ENCODE assay signal across 23 cellular contexts in the genomic region with DNA sequence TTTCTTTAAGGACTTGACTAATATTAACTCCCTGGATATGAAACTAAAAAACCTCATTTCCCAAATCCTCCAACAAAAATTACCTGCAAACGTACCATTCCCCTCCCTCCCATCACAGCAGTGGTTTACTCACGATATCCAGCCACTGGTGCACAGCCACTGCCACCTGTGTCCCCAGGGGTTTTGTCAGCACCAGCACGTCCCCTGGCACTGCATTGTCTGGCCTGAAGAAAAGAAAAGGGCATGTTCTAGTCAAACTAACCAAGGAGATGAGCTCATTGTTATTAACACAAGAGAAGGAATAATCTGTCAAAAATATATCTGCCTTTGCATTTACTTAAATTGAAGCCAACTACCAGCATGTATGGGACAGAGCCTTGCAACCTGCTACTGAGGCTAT.
"Had no signal": no experiment of that assay in that cellular context is flagged by ENCODE, and none has a peak within 500 bp of the region (broad histone marks: within the 10 kb centered on the region; RNA-seq: fewer than 3 reads in every experiment).

No MANE protein-coding gene starts in this region.

- H3K27ac Mint-ChIP-seq: activated CD4-positive, alpha-beta memory T cell treated with anti-CD3 and anti-CD28 coated beads, Interleukin-2, amount 10 ng/mL, durations not matched to agents 7 days and 5 days; activated CD4-positive, alpha-beta T cell treated with anti-CD3 and anti-CD28 coated beads for 36 hours; activated naive CD4-positive, alpha-beta T cell treated with anti-CD3 and anti-CD28 coated beads, Interleukin-2, amount 10 ng/mL, durations not matched to agents 7 days and 5 days; activated naive CD8-positive, alpha-beta T cell treated with anti-CD3 and anti-CD28 coated beads for 36 hours; activated T-cell treated with anti-CD3 and anti-CD28 coated beads, Interleukin-2, amount 50 U/mL, for 72 hours; activated T-helper 2 cell treated with anti-CD3 and anti-CD28 coated beads, Interferon-gamma antibody, Interleukin-2, Interleukin-4, amounts not matched to agents 10 μg/mL and 5 μg/mL and 100 μg/mL, durations not matched to agents 14 hours and 24 hours and 36 hours; T-cell had no signal

- H3K27me3 Mint-ChIP-seq: activated CD4-positive, alpha-beta memory T cell treated with anti-CD3 and anti-CD28 coated beads, Interleukin-2, amount 10 ng/mL, durations not matched to agents 7 days and 5 days; activated CD4-positive, alpha-beta T cell treated with anti-CD3 and anti-CD28 coated beads for 36 hours; activated naive CD4-positive, alpha-beta T cell treated with anti-CD3 and anti-CD28 coated beads, Interleukin-2, amount 10 ng/mL, durations not matched to agents 7 days and 5 days; activated naive CD8-positive, alpha-beta T cell treated with anti-CD3 and anti-CD28 coated beads for 36 hours; central memory CD8-positive, alpha-beta T cell; T-cell had no signal

- H3K27me3 ChIP-seq: ascending aorta, body of pancreas had no signal

- H3K4me3 Mint-ChIP-seq: activated CD4-positive, alpha-beta memory T cell treated with anti-CD3 and anti-CD28 coated beads, Interleukin-2, amount 10 ng/mL, durations not matched to agents 7 days and 5 days; activated CD4-positive, alpha-beta T cell treated with anti-CD3 and anti-CD28 coated beads for 36 hours; activated naive CD4-positive, alpha-beta T cell treated with anti-CD3 and anti-CD28 coated beads, Interleukin-2, amount 10 ng/mL, durations not matched to agents 7 days and 5 days; activated naive CD8-positive, alpha-beta T cell treated with anti-CD3 and anti-CD28 coated beads for 36 hours; activated T-cell treated with anti-CD3 and anti-CD28 coated beads, Interleukin-2, amount 50 U/mL, for 72 hours; central memory CD8-positive, alpha-beta T cell; T-cell had no signal

- DNase-seq: activated CD4-positive, alpha-beta memory T cell treated with anti-CD3 and anti-CD28 coated beads, Interleukin-2, amount 10 ng/mL, durations not matched to agents 7 days and 5 days; activated CD4-positive, alpha-beta T cell treated with anti-CD3 and anti-CD28 coated beads for 36 hours; activated CD4-positive, alpha-beta T cell treated with anti-CD3 and anti-CD28 coated beads, Interleukin-2, amount 50 U/mL, for 1 hour; activated gamma-delta T cell treated with Interleukin-2 at 50 U/mL for 16 hours; activated naive CD4-positive, alpha-beta T cell treated with anti-CD3 and anti-CD28 coated beads, Interleukin-2, amount 10 ng/mL, durations not matched to agents 7 days and 5 days; activated naive CD8-positive, alpha-beta T cell treated with anti-CD3 and anti-CD28 coated beads for 36 hours; activated T-cell treated with anti-CD3 and anti-CD28 coated beads, Interleukin-2, amount 50 U/mL, for 72 hours; body of pancreas; MM.1S; NCI-H1105; NCI-H1436; NCI-H1694 treated with DMSO at 0.1 percent for 48 hours; NCI-H2081; NCI-H446; NCI-H524; RPMI8226; T-cell had no signal

- H3K9me3 Mint-ChIP-seq: activated CD4-positive, alpha-beta memory T cell treated with anti-CD3 and anti-CD28 coated beads, Interleukin-2, amount 10 ng/mL, durations not matched to agents 7 days and 5 days; activated naive CD4-positive, alpha-beta T cell treated with anti-CD3 and anti-CD28 coated beads, Interleukin-2, amount 10 ng/mL, durations not matched to agents 7 days and 5 days; activated naive CD8-positive, alpha-beta T cell treated with anti-CD3 and anti-CD28 coated beads for 36 hours; activated T-cell treated with anti-CD3 and anti-CD28 coated beads, Interleukin-2, amount 50 U/mL, for 72 hours; activated T-helper 2 cell treated with anti-CD3 and anti-CD28 coated beads, Interferon-gamma antibody, Interleukin-2, Interleukin-4, amounts not matched to agents 10 μg/mL and 5 μg/mL and 100 μg/mL, durations not matched to agents 14 hours and 24 hours and 36 hours; central memory CD8-positive, alpha-beta T cell; T-cell had no signal

- H3K9me3 ChIP-seq: ascending aorta, body of pancreas had no signal

- H3K4me1 ChIP-seq: ascending aorta, body of pancreas had no signal

- ATAC-seq: activated CD4-positive, alpha-beta T cell treated with anti-CD3 and anti-CD28 coated beads for 36 hours; activated T-cell treated with anti-CD3 and anti-CD28 coated beads, Interleukin-2, amount 50 U/mL, for 72 hours; body of pancreas; Right ventricle myocardium inferior; T-cell had no signal

- H3K4me1 Mint-ChIP-seq: activated CD4-positive, alpha-beta memory T cell treated with anti-CD3 and anti-CD28 coated beads, Interleukin-2, amount 10 ng/mL, durations not matched to agents 7 days and 5 days; activated CD4-positive, alpha-beta T cell treated with anti-CD3 and anti-CD28 coated beads for 36 hours; activated naive CD4-positive, alpha-beta T cell treated with anti-CD3 and anti-CD28 coated beads, Interleukin-2, amount 10 ng/mL, durations not matched to agents 7 days and 5 days; activated naive CD8-positive, alpha-beta T cell treated with anti-CD3 and anti-CD28 coated beads for 36 hours; central memory CD8-positive, alpha-beta T cell; T-cell had no signal

- H3K27ac ChIP-seq: ascending aorta, body of pancreas, SK-N-MC, VCaP had no signal

- H3K4me3 ChIP-seq: ascending aorta, body of pancreas, SK-N-MC had no signal
